Comparison of ENCODE assay signal across 11 cellular contexts in genomic region chr12:6708968-6709394, GRCh38. TPM values are rescaled to one million over a fixed set of nuclear protein-coding genes. Genes with fewer than 3 reads are reported as not detected.
DNase-seq lines count a peak whose midpoint lies in the region; ATAC-seq and TF ChIP-seq lines count a peak whose summit lies in the region.
"Had no signal": no experiment of that assay in that cellular context is flagged by ENCODE, and none has a peak within 500 bp of the region (broad histone marks: within the 10 kb centered on the region; RNA-seq: fewer than 3 reads in every experiment).

No MANE protein-coding gene starts in this region.

- H3K9me3 Mint-ChIP-seq in dendritic cell treated with granulocyte-macrophage colony-stimulating factor and Interleukin-4, amounts not matched to agents 40 ng/mL and 50 ng/mL, for 4 days, result no peaks in the 10 kb centered on the region

- peaks cover 37% of the 10 kb centered on the region for H3K27me3 Mint-ChIP-seq in dendritic cell treated with granulocyte-macrophage colony-stimulating factor and Interleukin-4, amounts not matched to agents 40 ng/mL and 50 ng/mL, for 4 days

- H3K4me1 Mint-ChIP-seq in dendritic cell treated with granulocyte-macrophage colony-stimulating factor and Interleukin-4, amounts not matched to agents 40 ng/mL and 50 ng/mL, for 4 days (ENCODE audit: low read depth), result peaks cover 6% of the 10 kb centered on the region

- H3K36me3 ChIP-seq in PC-3 (ENCODE audit: low read depth, low read length), result no peaks in the 10 kb centered on the region
- H3K36me3 ChIP-seq: thoracic aorta had no signal

- H2AFZ ChIP-seq in PC-3 (ENCODE audit: low read length), result no peak overlapping the region

- no peaks in the 10 kb centered on the region for H3K9me3 ChIP-seq in PC-3 (ENCODE audit: low read length)
- H3K9me3 ChIP-seq: mucosa of descending colon, thoracic aorta had no signal

- peak overlapping the region; percentile 30 for H3K27ac Mint-ChIP-seq in dendritic cell treated with granulocyte-macrophage colony-stimulating factor and Interleukin-4, amounts not matched to agents 40 ng/mL and 50 ng/mL, for 4 days

- peak; percentile 14 for DNase-seq in NCI-H1105 (lab: John Stamatoyannopoulos, UW)
- DNase-seq in NCI-H1105 treated with DMSO at 0.1 percent for 48 hours (lab: John Stamatoyannopoulos, UW), result no peak
- DNase-seq in PC-3, result peak; percentile 8
- no peak for DNase-seq in NCI-H1417 (lab: John Stamatoyannopoulos, UW)
- DNase-seq: mucosa of descending colon, NCI-H524 treated with DMSO at 0.1 percent for 48 hours, Right ventricle myocardium superior had no signal

- H3K4me2 ChIP-seq in PC-3 (ENCODE audit: low read length), result no peak overlapping the region

- H3F3A ChIP-seq in PC-3 (ENCODE audit: low read length, unreplicated experiment), result no peaks in the 10 kb centered on the region

- no peaks in the 10 kb centered on the region for H3K4me1 ChIP-seq in PC-3 (ENCODE audit: insufficient read depth, low read length)

- H4K20me1 ChIP-seq in PC-3 (ENCODE audit: low read length), result no peaks in the 10 kb centered on the region

- no peak for ATAC-seq in PC-3
- ATAC-seq in GM21390 (IDR thresholded peaks at IDR 0.05; ENCODE audit: unreplicated experiment), result no peak
- ATAC-seq: mucosa of descending colon had no signal

- H3K9ac ChIP-seq in PC-3 (ENCODE audit: low read length), result no peak overlapping the region

- H3K4me3 Mint-ChIP-seq in dendritic cell treated with granulocyte-macrophage colony-stimulating factor and Interleukin-4, amounts not matched to agents 40 ng/mL and 50 ng/mL, for 4 days, result peak overlapping the region; percentile 32

- H3K36me3 Mint-ChIP-seq in dendritic cell treated with granulocyte-macrophage colony-stimulating factor and Interleukin-4, amounts not matched to agents 40 ng/mL and 50 ng/mL, for 4 days (ENCODE audit: low read depth), result no peaks in the 10 kb centered on the region

- no peak for TF ChIP-seq CTCF in PC-3 (conservative IDR thresholded peaks at IDR 0.05; ENCODE audit: low read depth, low read length)

- H3K79me2 ChIP-seq in PC-3 (ENCODE audit: low read length), result no peaks in the 10 kb centered on the region

- CTCF ChIA-PET in PC-3 (lab: Charles Lee), result no interaction called here

- H3K9me2 ChIP-seq in PC-3 (replicated peaks; ENCODE audit: low read length), result no peaks in the 10 kb centered on the region

- POLR2A ChIA-PET in PC-3 (lab: Charles Lee; ENCODE audit: unreplicated experiment), result interaction anchor here (0.6 kb wide), 1 partner anchor 178 kb away, joined by 4 read pairs; no protein-coding TSS in a partner anchor

- no peak overlapping the region for H3K27ac ChIP-seq in PC-3 (ENCODE audit: low read length)
- H3K27ac ChIP-seq: thoracic aorta had no signal

- no TSS peak for BruUV-seq in PC-3 (replicated peaks; lab: Mats Ljungman, UMichigan)

- no peaks in the 10 kb centered on the region for H3K27me3 ChIP-seq in PC-3 (ENCODE audit: low read length)

- no peak overlapping the region for H3K4me3 ChIP-seq in PC-3 (ENCODE audit: low read length)
- H3K4me3 ChIP-seq: mucosa of descending colon, thoracic aorta had no signal

- intact Hi-C loops in PC-3 (cut with micrococcal nuclease), result no loop called here
- intact Hi-C loops in dendritic cell treated with granulocyte-macrophage colony-stimulating factor and Interleukin-4, amounts not matched to agents 40 ng/mL and 50 ng/mL, for 4 days (cut with micrococcal nuclease), result no loop called here

RNA-seq across cellular contexts. Expression of gene PIANP, which starts 8.4 kb away (rescaled TPM):
- total RNA-seq in PC-3 (2014; rRNA removed), result not detected in 2 replicates
- total RNA-seq: fibroblast of villous mesenchyme had no signal

RNA-seq across cellular contexts. Expression of gene COPS7A, which starts 14.9 kb away (rescaled TPM):
- total RNA-seq in PC-3 (2014; rRNA removed), result 82.3 and 86.9 TPM in 2 replicates

RNA-seq across cellular contexts. Expression of gene ZNF384, which starts 19.8 kb away (rescaled TPM):
- 19.6 and 22.3 TPM in 2 replicates for total RNA-seq in PC-3 (2014; rRNA removed)

RNA-seq across cellular contexts. Expression of gene MLF2, which starts 44.0 kb away (rescaled TPM):
- total RNA-seq in PC-3 (2014; rRNA removed), result 222 and 248 TPM in 2 replicates

RNA-seq across cellular contexts. Expression of gene ING4, which starts 46.1 kb away (rescaled TPM):
- total RNA-seq in PC-3 (2014; rRNA removed), result 17.0 and 23.8 TPM in 2 replicates

Comparison
In these comparisons a context has a peak if more than half of its experiments do, and no peak if none do; other contexts are left out.
1. DNase-seq: peak in NCI-H1105 (single experiment) and PC-3 (single experiment); none in NCI-H1105 treated with DMSO at 0.1 percent for 48 hours (single experiment) and NCI-H1417 (0 of 3).